In the genomic region with DNA sequence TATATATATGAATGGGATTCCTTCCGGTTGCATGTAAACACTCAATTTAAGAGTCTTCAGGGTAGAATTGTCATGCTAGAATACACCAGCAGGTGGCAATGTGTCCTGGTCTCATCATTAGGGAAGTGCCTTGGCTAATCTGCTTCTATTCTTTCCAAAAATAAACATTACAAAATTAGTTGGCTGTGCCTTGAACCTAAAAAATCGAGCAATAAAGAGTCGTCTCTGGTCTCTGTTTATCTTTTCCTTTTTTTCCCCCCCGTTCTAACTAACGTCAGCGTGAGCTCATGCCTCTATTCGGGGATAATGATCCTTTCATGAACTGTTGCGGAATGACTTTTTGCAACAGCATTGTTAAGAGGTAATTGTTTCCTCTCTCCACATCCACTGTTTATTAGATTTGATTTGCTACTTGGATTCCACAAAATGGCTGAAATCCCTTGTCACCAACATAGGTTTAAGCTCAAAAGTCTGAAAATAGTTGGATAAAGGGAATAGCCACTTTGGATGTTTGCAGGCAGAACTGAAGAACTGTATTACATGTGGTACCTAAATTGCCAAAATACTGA, we compare ENCODE assay signal across 8 cellular contexts. TPM values are rescaled to one million over a fixed set of nuclear protein-coding genes. Genes with fewer than 3 reads are reported as not detected.
DNase-seq lines count a peak whose midpoint lies in the region; ATAC-seq and TF ChIP-seq lines count a peak whose summit lies in the region.

No MANE protein-coding gene starts in this region.

- H3K4me1 Mint-ChIP-seq in GM23338, result peaks cover 25% of the 10 kb centered on the region
- H3K4me1 Mint-ChIP-seq in dendritic cell treated with granulocyte-macrophage colony-stimulating factor and Interleukin-4, amounts not matched to agents 40 ng/mL and 50 ng/mL, for 4 days (ENCODE audit: low read depth), result peaks cover 21% of the 10 kb centered on the region

- H3K9ac ChIP-seq in BLaER1, result peak overlapping the region; percentile 87; the same call in 1 of the 2 replicates

- H3K36me3 ChIP-seq in BLaER1 (peaks cover 32% of the 10 kb centered on the region), GM23338 (ENCODE audit: insufficient read depth) (no peaks in the 10 kb centered on the region), left lung (no peaks in the 10 kb centered on the region)

- H3K27ac Mint-ChIP-seq in GM23338, result no peak overlapping the region
- no peak overlapping the region for H3K27ac Mint-ChIP-seq in dendritic cell treated with granulocyte-macrophage colony-stimulating factor and Interleukin-4, amounts not matched to agents 40 ng/mL and 50 ng/mL, for 4 days

- no peaks in the 10 kb centered on the region for H3F3A ChIP-seq in GM23338 (replicated peaks; ENCODE audit: low read depth)

- intact Hi-C loops in dendritic cell treated with granulocyte-macrophage colony-stimulating factor and Interleukin-4, amounts not matched to agents 40 ng/mL and 50 ng/mL, for 4 days (cut with micrococcal nuclease), result loop anchor here (2.0 kb wide), 1 partner anchor 350 kb away; no protein-coding TSS in a partner anchor
- intact Hi-C loops in left lung (cut with DNase I), result loop anchor here in 1 of 2 donors (10.0 kb wide), 3 partner anchors 80 to 350 kb away; no protein-coding TSS in a partner anchor

- peak overlapping the region; percentile 90 for H3K4me3 ChIP-seq in BLaER1
- H3K4me3 ChIP-seq in GM23338, result peak overlapping the region; percentile 91
- H3K4me3 ChIP-seq in left lung, result peak overlapping the region; percentile 55 to 79

- H3K9me3 ChIP-seq in BLaER1 (no peaks in the 10 kb centered on the region), left lung (no peaks in the 10 kb centered on the region)

- DNase-seq in GM23338 (ENCODE audit: low spot score), result peak; percentile 79
- DNase-seq in NCI-H2227 (lab: John Stamatoyannopoulos, UW; ENCODE audit: unreplicated experiment), result peak; percentile 68
- DNase-seq in left lung, result no peak
- DNase-seq in stimulated activated CD4-positive, alpha-beta T cell treated with anti-CD3 and anti-CD28 coated beads, Interleukin-4, amount 100 ng/mL, for 48 hours (ENCODE audit: low read depth in 2 of 2), result peak; percentile 27 to 54

- H3K4me1 ChIP-seq in BLaER1, result peaks cover 41% of the 10 kb centered on the region
- peaks cover 27% of the 10 kb centered on the region for H3K4me1 ChIP-seq in GM23338 (ENCODE audit: insufficient read depth)
- H3K4me1 ChIP-seq in left lung, result peaks cover 13 to 26% of the 10 kb centered on the region in 2 donors

- H3K4me3 Mint-ChIP-seq in GM23338, result peak overlapping the region; percentile 72
- H3K4me3 Mint-ChIP-seq in dendritic cell treated with granulocyte-macrophage colony-stimulating factor and Interleukin-4, amounts not matched to agents 40 ng/mL and 50 ng/mL, for 4 days, result peak overlapping the region; percentile 7

- H3K4me2 ChIP-seq in BLaER1, result peak overlapping the region; percentile 86
- peak overlapping the region; percentile 74 for H3K4me2 ChIP-seq in GM23338

- H2AFZ ChIP-seq in GM23338, result peak overlapping the region; percentile 96

- TF ChIP-seq CTCF in GM23338 (conservative IDR thresholded peaks at IDR 0.05; ENCODE audit: low read depth in 2 of 2) (peak; percentile 75), VCaP (conservative IDR thresholded peaks at IDR 0.05) (peak; percentile 76), left lung (IDR thresholded peaks at IDR 0.05) (peak; percentile 64 to 65)

- no peaks in the 10 kb centered on the region for H3K9me2 ChIP-seq in GM23338 (ENCODE audit: insufficient read depth)

- H4K20me1 ChIP-seq in BLaER1 (peaks cover 81% of the 10 kb centered on the region), GM23338 (replicated peaks; ENCODE audit: insufficient read depth) (no peaks in the 10 kb centered on the region; the same call in 1 of the 2 replicates)

- no peaks in the 10 kb centered on the region for H3K9me3 Mint-ChIP-seq in GM23338
- H3K9me3 Mint-ChIP-seq in dendritic cell treated with granulocyte-macrophage colony-stimulating factor and Interleukin-4, amounts not matched to agents 40 ng/mL and 50 ng/mL, for 4 days, result no peaks in the 10 kb centered on the region

- no peak overlapping the region for H3K27ac ChIP-seq in BLaER1
- H3K27ac ChIP-seq in GM23338 (ENCODE audit: low read depth), result no peak overlapping the region
- peak overlapping the region; percentile 99 for H3K27ac ChIP-seq in VCaP
- H3K27ac ChIP-seq in left lung, result peak overlapping the region; percentile 91 to 97

- H3K79me2 ChIP-seq in GM23338 (replicated peaks; ENCODE audit: insufficient read depth), result peaks cover 32% of the 10 kb centered on the region

- ATAC-seq in GM23338, result no peak; the same call in 2 of the 3 replicates
- ATAC-seq in left lung, result peak; percentile 44
- ATAC-seq in GM21447 (IDR thresholded peaks at IDR 0.05; ENCODE audit: unreplicated experiment), result no peak

- peaks cover 4% of the 10 kb centered on the region for H3K27me3 Mint-ChIP-seq in GM23338 (ENCODE audit: insufficient read depth, low read depth, poor library complexity)
- peaks cover 75% of the 10 kb centered on the region for H3K27me3 Mint-ChIP-seq in dendritic cell treated with granulocyte-macrophage colony-stimulating factor and Interleukin-4, amounts not matched to agents 40 ng/mL and 50 ng/mL, for 4 days

- peaks cover 4% of the 10 kb centered on the region; the same call in 2 of the 3 replicates for H3K36me3 Mint-ChIP-seq in GM23338 (ENCODE audit: low read depth)
- H3K36me3 Mint-ChIP-seq in dendritic cell treated with granulocyte-macrophage colony-stimulating factor and Interleukin-4, amounts not matched to agents 40 ng/mL and 50 ng/mL, for 4 days (ENCODE audit: low read depth), result no peaks in the 10 kb centered on the region

- peaks cover 35% of the 10 kb centered on the region for H3K27me3 ChIP-seq in BLaER1
- H3K27me3 ChIP-seq in GM23338 (ENCODE audit: insufficient read depth), result no peaks in the 10 kb centered on the region
- peaks cover 0 to 87% of the 10 kb centered on the region in 2 donors for H3K27me3 ChIP-seq in left lung

TF ChIP-seq in GM23338, 12 proteins besides CTCF, POLR2A, EP300 and RAD21:
- TF ChIP-seq EZH2 (IDR thresholded peaks at IDR 0.05; ENCODE audit: low read depth, unreplicated experiment), result no peak
- TF ChIP-seq, protein P1, sequence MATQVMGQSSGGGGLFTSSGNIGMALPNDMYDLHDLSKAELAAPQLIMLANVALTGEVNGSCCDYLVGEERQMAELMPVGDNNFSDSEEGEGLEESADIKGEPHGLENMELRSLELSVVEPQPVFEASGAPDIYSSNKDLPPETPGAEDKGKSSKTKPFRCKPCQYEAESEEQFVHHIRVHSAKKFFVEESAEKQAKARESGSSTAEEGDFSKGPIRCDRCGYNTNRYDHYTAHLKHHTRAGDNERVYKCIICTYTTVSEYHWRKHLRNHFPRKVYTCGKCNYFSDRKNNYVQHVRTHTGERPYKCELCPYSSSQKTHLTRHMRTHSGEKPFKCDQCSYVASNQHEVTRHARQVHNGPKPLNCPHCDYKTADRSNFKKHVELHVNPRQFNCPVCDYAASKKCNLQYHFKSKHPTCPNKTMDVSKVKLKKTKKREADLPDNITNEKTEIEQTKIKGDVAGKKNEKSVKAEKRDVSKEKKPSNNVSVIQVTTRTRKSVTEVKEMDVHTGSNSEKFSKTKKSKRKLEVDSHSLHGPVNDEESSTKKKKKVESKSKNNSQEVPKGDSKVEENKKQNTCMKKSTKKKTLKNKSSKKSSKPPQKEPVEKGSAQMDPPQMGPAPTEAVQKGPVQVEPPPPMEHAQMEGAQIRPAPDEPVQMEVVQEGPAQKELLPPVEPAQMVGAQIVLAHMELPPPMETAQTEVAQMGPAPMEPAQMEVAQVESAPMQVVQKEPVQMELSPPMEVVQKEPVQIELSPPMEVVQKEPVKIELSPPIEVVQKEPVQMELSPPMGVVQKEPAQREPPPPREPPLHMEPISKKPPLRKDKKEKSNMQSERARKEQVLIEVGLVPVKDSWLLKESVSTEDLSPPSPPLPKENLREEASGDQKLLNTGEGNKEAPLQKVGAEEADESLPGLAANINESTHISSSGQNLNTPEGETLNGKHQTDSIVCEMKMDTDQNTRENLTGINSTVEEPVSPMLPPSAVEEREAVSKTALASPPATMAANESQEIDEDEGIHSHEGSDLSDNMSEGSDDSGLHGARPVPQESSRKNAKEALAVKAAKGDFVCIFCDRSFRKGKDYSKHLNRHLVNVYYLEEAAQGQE (IDR thresholded peaks at IDR 0.05; ENCODE audit: unreplicated experiment), result no peak

RNA-seq across cellular contexts. Expression of a gene that starts 1.2 kb away (rescaled TPM):
- total RNA-seq in GM23338 (2014; rRNA removed; shearing (Covaris generic)), result 35.4 and 38.9 TPM in 2 replicates
- 8.5 and 9.0 TPM in 2 replicates for polyA plus RNA-seq in GM23338 (2016; fragmentation: Nextera tagmentation; extraction: Ambion mirVana)
- total RNA-seq in left lung, result 100 to 1,000 TPM; 101 to 109 TPM

RNA-seq across cellular contexts. Expression of a gene that starts 9.9 kb away (rescaled TPM):
- total RNA-seq in GM23338 (2014; rRNA removed; shearing (Covaris generic)), result 8.5 and 10.0 TPM in 2 replicates
- 4.9 and 5.2 TPM in 2 replicates for polyA plus RNA-seq in GM23338 (2016; fragmentation: Nextera tagmentation; extraction: Ambion mirVana)
- 1 to 10 TPM; 5.2 to 6.9 TPM for total RNA-seq in left lung

Comparison
In these comparisons a context has a peak if more than half of its experiments do, and no peak if none do; other contexts are left out.
1. H3K27ac ChIP-seq: peak in VCaP (single experiment) and left lung (2 of 2); none in BLaER1 (single experiment) and GM23338 (single experiment).
2. DNase-seq: peak in GM23338 (single experiment), NCI-H2227 (single experiment) and stimulated activated CD4-positive, alpha-beta T cell treated with anti-CD3 and anti-CD28 coated beads, Interleukin-4, amount 100 ng/mL, for 48 hours (2 of 2); none in left lung (0 of 2).
3. Peak in every context shown above with its lines, with median percentiles within 50 percentile points of each other: H3K4me3 ChIP-seq and CTCF ChIP-seq.